8 cellular contexts compared by ENCODE assay signal in genomic region chr5:140346348-140347221, GRCh38. TPM values are rescaled to one million over a fixed set of nuclear protein-coding genes. Genes with fewer than 3 reads are reported as not detected.
DNase-seq lines count a peak whose midpoint lies in the region; ATAC-seq and TF ChIP-seq lines count a peak whose summit lies in the region.

A gene with protein sequence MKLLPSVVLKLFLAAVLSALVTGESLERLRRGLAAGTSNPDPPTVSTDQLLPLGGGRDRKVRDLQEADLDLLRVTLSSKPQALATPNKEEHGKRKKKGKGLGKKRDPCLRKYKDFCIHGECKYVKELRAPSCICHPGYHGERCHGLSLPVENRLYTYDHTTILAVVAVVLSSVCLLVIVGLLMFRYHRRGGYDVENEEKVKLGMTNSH (minus strand): TSS chr5:140346603. CDS start chr5:140346328, 275 bp downstream.

- ATAC-seq in GM18868 (IDR thresholded peaks at IDR 0.05; ENCODE audit: unreplicated experiment) (peak; percentile 80), HG03066 (IDR thresholded peaks at IDR 0.05; ENCODE audit: low read depth, unreplicated experiment) (peak; percentile 75)

- H3K27ac ChIP-seq in duodenal mucosa (ENCODE audit: low read depth, low read length) (peak within 1 kb of the TSS; percentile 61), liver (ENCODE audit: low read depth in 1 of 2, low read length in 2 of 2) (peak within 1 kb of the TSS; percentile 61 to 77)

- H3K27me3 ChIP-seq in duodenal mucosa (ENCODE audit: control insufficient read depth in 1 of 2, insufficient read depth in 2 of 2, low read length in 2 of 2): no peaks in the 10 kb centered on the region
- H3K27me3 ChIP-seq in liver (ENCODE audit: control insufficient read depth in 4 of 4, insufficient read depth in 4 of 4, low read length in 3 of 4): no peaks in the 10 kb centered on the region

- under 1% methylated on average over 72 of the region's 72 CpGs for WGBS in liver

- H3K4me1 ChIP-seq in duodenal mucosa (ENCODE audit: control insufficient read depth in 1 of 2, insufficient read depth in 2 of 2, low read length in 2 of 2): peaks cover 48% of the 10 kb centered on the region in 2 donors
- peaks cover 0 to 16% (median 12%) of the 10 kb centered on the region in 4 donors for H3K4me1 ChIP-seq in liver (ENCODE audit: control insufficient read depth in 4 of 4, insufficient read depth in 4 of 4, low read length in 3 of 4)

- H3K36me3 ChIP-seq in duodenal mucosa (ENCODE audit: control insufficient read depth in 1 of 2, insufficient read depth in 2 of 2, low read length in 2 of 2) (peaks cover 6 to 10% of the 10 kb centered on the region in 2 donors), liver (ENCODE audit: control insufficient read depth in 4 of 4, insufficient read depth in 3 of 4, low read depth in 1 of 4, low read length in 3 of 4) (no peaks in the 10 kb centered on the region)

- TF ChIP-seq RAD21 in liver (IDR thresholded peaks at IDR 0.05): peak in 1 of 2 donors; percentile 73

- H3K9me3 ChIP-seq in duodenal mucosa (ENCODE audit: control insufficient read depth in 1 of 2, low read length in 2 of 2) (no peaks in the 10 kb centered on the region), liver (ENCODE audit: control insufficient read depth in 4 of 4, low read length in 3 of 4) (no peaks in the 10 kb centered on the region)

- peak; percentile 65 for TF ChIP-seq CTCF in liver (IDR thresholded peaks at IDR 0.05; ENCODE audit: low read depth, low read length, missing input control)

- DNase-seq in AG08396 (ENCODE audit: low spot score): peak; percentile 94
- DNase-seq in NCI-H510A treated with DMSO at 0.1 percent for 48 hours (lab: John Stamatoyannopoulos, UW): peak; percentile 51
- DNase-seq in activated CD4-positive, alpha-beta T cell treated with anti-CD3 and anti-CD28 coated beads, Interleukin-2, amount 50 U/mL, for 1 hour: peak; percentile 37
- DNase-seq in stimulated activated CD4-positive, alpha-beta T cell treated with anti-CD3 and anti-CD28 coated beads, Interleukin-4, amount 100 ng/mL, for 48 hours (ENCODE audit: low read depth in 2 of 2): peak; percentile 27 to 45

- H3K9ac ChIP-seq in duodenal mucosa (ENCODE audit: low read depth in 1 of 2, low read length in 2 of 2) (peak within 1 kb of the TSS; percentile 55 to 61), liver (ENCODE audit: low read depth in 1 of 2, low read length in 2 of 2) (peak within 1 kb of the TSS; percentile 52 to 57)

- H3K4me3 ChIP-seq in duodenal mucosa (ENCODE audit: low read depth in 1 of 2, low read length in 2 of 2) (peak within 1 kb of the TSS; percentile 72 to 82), liver (ENCODE audit: low read depth in 1 of 3, low read length in 3 of 3) (peak within 1 kb of the TSS; percentile 63 to 73 (median 70))

TF ChIP-seq in liver, 16 proteins besides CTCF, POLR2A, EP300 and RAD21:
- TF ChIP-seq RXRA (IDR thresholded peaks at IDR 0.05) (peak; percentile 52 to 70), FOXA1 (IDR thresholded peaks at IDR 0.05) (no peak), YY1 (IDR thresholded peaks at IDR 0.05) (peak; percentile 15), NR2F2 (IDR thresholded peaks at IDR 0.05) (no peak), GABPA (IDR thresholded peaks at IDR 0.05 in 1 of 2, conservative IDR thresholded peaks at IDR 0.05 in 1 of 2) (no peak), REST (IDR thresholded peaks at IDR 0.05) (peak; percentile 49), SP1 (IDR thresholded peaks at IDR 0.05) (peak; percentile 28), HNF4A (conservative IDR thresholded peaks at IDR 0.05) (peak in 1 of 2 donors; percentile 5), EGR1 (IDR thresholded peaks at IDR 0.05; ENCODE audit: low read depth in 2 of 2) (no peak), FOXA2 (IDR thresholded peaks at IDR 0.05) (no peak), TAF1 (conservative IDR thresholded peaks at IDR 0.05) (no peak), MAX (IDR thresholded peaks at IDR 0.05) (no peak), ZBTB33 (IDR thresholded peaks at IDR 0.05) (no peak), JUND (IDR thresholded peaks at IDR 0.05) (no peak), HNF4G (IDR thresholded peaks at IDR 0.05) (no peak)
- TF ChIP-seq, protein P1, sequence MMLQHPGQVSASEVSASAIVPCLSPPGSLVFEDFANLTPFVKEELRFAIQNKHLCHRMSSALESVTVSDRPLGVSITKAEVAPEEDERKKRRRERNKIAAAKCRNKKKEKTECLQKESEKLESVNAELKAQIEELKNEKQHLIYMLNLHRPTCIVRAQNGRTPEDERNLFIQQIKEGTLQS (IDR thresholded peaks at IDR 0.05): no peak
TF ChIP-seq in liver: peak in this region for 5.

RNA-seq across cellular contexts. Expression of the gene that starts here (rescaled TPM):
- 1 to 10 TPM in 1 of 2 donors, under 1 TPM in 1; 0.65 to 1.0 TPM for total RNA-seq in liver
- polyA plus RNA-seq in liver: under 1 TPM; 0.60 to 0.90 TPM

Comparison
In these comparisons a context has a peak if more than half of its experiments do, and no peak if none do; other contexts are left out.
1. Peak in every context shown above with its lines: DNase-seq, ATAC-seq, H3K4me3 ChIP-seq and H3K27ac ChIP-seq.
2. DNase-seq: peak in every context shown above with its lines; median percentile 94 in AG08396; 51 in NCI-H510A treated with DMSO at 0.1 percent for 48 hours; 37 in activated CD4-positive, alpha-beta T cell treated with anti-CD3 and anti-CD28 coated beads, Interleukin-2, amount 50 U/mL, for 1 hour; 36 in stimulated activated CD4-positive, alpha-beta T cell treated with anti-CD3 and anti-CD28 coated beads, Interleukin-4, amount 100 ng/mL, for 48 hours.